In genomic region chr17:49546546-49547535, GRCh38 we compare ENCODE assay signal across 1 cellular context.
TF ChIP-seq lines count a peak whose summit lies in the region.

No MANE protein-coding gene starts in this region.

TF ChIP-seq in GM23338, 12 proteins besides CTCF, POLR2A, EP300 and RAD21:
- TF ChIP-seq ZNF462 (CRISPR knock-in tag; IDR thresholded peaks at IDR 0.05) (no peak), CREB1 (CRISPR knock-in tag; IDR thresholded peaks at IDR 0.05; ENCODE audit: low read depth) (no peak)
